8 cellular contexts compared by ENCODE assay signal in genomic region chr17:15562613-15563374, GRCh38. TPM values are rescaled to one million over a fixed set of nuclear protein-coding genes. Genes with fewer than 3 reads are reported as not detected.
DNase-seq lines count a peak whose midpoint lies in the region; ATAC-seq and TF ChIP-seq lines count a peak whose summit lies in the region.
"Not testable (repeated sequence)": the region's sequence is repeated elsewhere in the genome, so short reads cannot be mapped to it uniquely, and the experiment has no call there.

No MANE protein-coding gene starts in this region.

- not testable (repeated sequence) for H2BK5ac ChIP-seq in mesendoderm (ENCODE audit: low read length)

- not testable (repeated sequence) for H3K9me3 ChIP-seq in CD4-positive, alpha-beta memory T cell (ENCODE audit: control insufficient read depth in 1 of 2, low read length in 2 of 2); Peyer's patch; adipocyte (ENCODE audit: control insufficient read depth, low read length); spleen

- not testable (repeated sequence) for H3K79me1 ChIP-seq in mesendoderm (ENCODE audit: low read length)

- not testable (repeated sequence) for H3K4me2 ChIP-seq in mesendoderm (ENCODE audit: low read length)

- peak overlapping the region in 6 of 7 donors; percentile 29 to 97 (median 82) for H3K27ac Mint-ChIP-seq in CD4-positive, alpha-beta memory T cell

- H3K9ac ChIP-seq in adipocyte (ENCODE audit: low read length) (peak overlapping the region; percentile 81), mesendoderm (ENCODE audit: low read length) (peak overlapping the region; percentile 44)

- H3K23ac ChIP-seq in mesendoderm (ENCODE audit: low read length), result not testable (repeated sequence)

- peak; percentile 39 for ATAC-seq in GM21526 (IDR thresholded peaks at IDR 0.05; ENCODE audit: low FRiP score, unreplicated experiment)
- ATAC-seq in HG03196 (IDR thresholded peaks at IDR 0.05; ENCODE audit: unreplicated experiment), result peak; percentile 26

- not testable (repeated sequence) for H3K18ac ChIP-seq in mesendoderm (ENCODE audit: low read length)

- peak overlapping the region; percentile 91 to 99 (median 94) for H3K4me3 Mint-ChIP-seq in CD4-positive, alpha-beta memory T cell

- not testable (repeated sequence) for H2AK5ac ChIP-seq in mesendoderm (ENCODE audit: low read length)

- not testable (repeated sequence) for H3K79me2 ChIP-seq in mesendoderm (ENCODE audit: control insufficient read depth, insufficient read depth, low read length)

- not testable (repeated sequence) for H3K4me1 ChIP-seq in CD4-positive, alpha-beta memory T cell (ENCODE audit: insufficient read depth, low read length); Peyer's patch; adipocyte (ENCODE audit: control insufficient read depth, insufficient read depth, low read length); mesendoderm (ENCODE audit: control insufficient read depth, low read depth, low read length)
- H3K4me1 ChIP-seq in spleen, result peaks cover 0 to 11% (median 7%) of the 10 kb centered on the region in 6 donors

- peak in 3 of 5 donors; percentile 0 to 41 (median 3) for DNase-seq in CD4-positive, alpha-beta memory T cell
- DNase-seq in Peyer's patch; adipocyte (ENCODE audit: low read depth); mesendoderm; spleen: not testable (repeated sequence)
- peak; percentile 1 for DNase-seq in fibroblast of peridontal ligament (ENCODE audit: extremely low read depth)

- not testable (repeated sequence) for H3K4ac ChIP-seq in mesendoderm (ENCODE audit: low read depth, low read length)

- H2BK15ac ChIP-seq in mesendoderm (replicated peaks; ENCODE audit: low read depth), result not testable (repeated sequence)

- not testable (repeated sequence) for H4K5ac ChIP-seq in mesendoderm (ENCODE audit: low read length)

- not testable (repeated sequence) for H4K8ac ChIP-seq in mesendoderm (ENCODE audit: low read depth, low read length)

- not testable (repeated sequence) for H3K36me3 ChIP-seq in CD4-positive, alpha-beta memory T cell (ENCODE audit: insufficient read depth, low read length); Peyer's patch; adipocyte (ENCODE audit: control insufficient read depth, insufficient read depth, low read length, severe bottlenecking); mesendoderm (ENCODE audit: control insufficient read depth, insufficient read depth, low read length); spleen

- H3K56ac ChIP-seq in mesendoderm (ENCODE audit: low read length), result peak overlapping the region; percentile 81

- H3K27ac ChIP-seq in CD4-positive, alpha-beta memory T cell (ENCODE audit: low read depth, low read length), result peak overlapping the region; percentile 51
- H3K27ac ChIP-seq in Peyer's patch, result peak overlapping the region; percentile 68 to 82 (median 80)
- not testable (repeated sequence) for H3K27ac ChIP-seq in mesendoderm (ENCODE audit: low read depth, low read length)
- peak overlapping the region; percentile 47 to 85 (median 76) for H3K27ac ChIP-seq in spleen

- TF ChIP-seq POLR2A in Peyer's patch (IDR thresholded peaks at IDR 0.05); spleen (IDR thresholded peaks at IDR 0.05): not testable (repeated sequence)

- not testable (repeated sequence) for H3K9me3 Mint-ChIP-seq in CD4-positive, alpha-beta memory T cell

- not testable (repeated sequence) for H3K27me3 Mint-ChIP-seq in CD4-positive, alpha-beta memory T cell

- not testable (repeated sequence) for TF ChIP-seq CTCF in Peyer's patch (IDR thresholded peaks at IDR 0.05); spleen (IDR thresholded peaks at IDR 0.05 in 8 of 11, conservative IDR thresholded peaks at IDR 0.05 in 3 of 11)

- intact Hi-C loops in CD4-positive, alpha-beta memory T cell (cut with micrococcal nuclease); spleen (cut with DNase I; ENCODE audit: low total_unique reads): not testable (repeated sequence)

- CTCF ChIA-PET in CD4-positive, alpha-beta memory T cell (lab: Charles Lee; ENCODE audit: partially characterized antibody), result not testable (repeated sequence)

- WGBS in mesendoderm (ENCODE audit: extremely low coverage, insufficient coverage, low lambda C conversion rate), result no CpG with 5 or more reads among the region's 34 CpGs
- WGBS in spleen, 5 donors, result 0 to 14% (median 7%) methylated on average over 15 to 30 of the region's 34 CpGs

- H3K4me1 Mint-ChIP-seq in CD4-positive, alpha-beta memory T cell, result peaks cover 8 to 29% (median 21%) of the 10 kb centered on the region in 4 donors

- not testable (repeated sequence) for H3K36me3 Mint-ChIP-seq in CD4-positive, alpha-beta memory T cell

- POLR2A ChIA-PET in CD4-positive, alpha-beta memory T cell (lab: Charles Lee; ENCODE audit: partially characterized antibody), result not testable (repeated sequence)

- peak overlapping the region in 1 of 2 donors; percentile 62 for H3K4me3 ChIP-seq in CD4-positive, alpha-beta memory T cell (ENCODE audit: low read length in 2 of 2)
- peak overlapping the region; percentile 58 to 89 (median 86) for H3K4me3 ChIP-seq in Peyer's patch
- H3K4me3 ChIP-seq in adipocyte (ENCODE audit: low read length), result peak overlapping the region; percentile 85
- H3K4me3 ChIP-seq in mesendoderm (ENCODE audit: low read length), result not testable (repeated sequence)
- peak overlapping the region; percentile 59 to 82 (median 72) for H3K4me3 ChIP-seq in spleen

- not testable (repeated sequence) for H3K27me3 ChIP-seq in CD4-positive, alpha-beta memory T cell (ENCODE audit: insufficient read depth, low read length); Peyer's patch; adipocyte (replicated peaks; ENCODE audit: control insufficient read depth, insufficient read depth, low read length); mesendoderm (ENCODE audit: insufficient read depth, low read length, poor library complexity); spleen (replicated peaks in 1 of 7)

- not testable (repeated sequence) for H2BK120ac ChIP-seq in mesendoderm (ENCODE audit: low read depth, low read length)

RNA-seq across cellular contexts. Expression of gene TVP23C, which starts 0.5 kb away (rescaled TPM):
- 10 to 100 TPM; 26.4 to 34.5 TPM for total RNA-seq in CD4-positive, alpha-beta memory T cell
- 1 to 10 TPM; 5.8 to 6.9 TPM for polyA plus RNA-seq in CD4-positive, alpha-beta memory T cell
- total RNA-seq in Peyer's patch (10 to 100 TPM; 17.3 to 53.2 (median 31.0) TPM), spleen (10 to 100 TPM; 20.4 to 60.5 (median 27.1) TPM)
- polyA plus RNA-seq in mesendoderm (2013, experiment 1 of 2), result 3.2 TPM
- 3.7 TPM for polyA plus RNA-seq in mesendoderm (2013, experiment 2 of 2)
- 1 to 10 TPM; 1.5 to 3.7 (median 2.7) TPM for polyA plus RNA-seq in spleen

RNA-seq across cellular contexts. Expression of gene FBXW10B, which starts 56.7 kb away (rescaled TPM):
- under 1 TPM; 0.26 to 0.89 TPM for total RNA-seq in CD4-positive, alpha-beta memory T cell
- not detected for polyA plus RNA-seq in CD4-positive, alpha-beta memory T cell
- total RNA-seq in Peyer's patch (1 to 10 TPM in 2 of 4 donors, under 1 TPM in 2; 0.53 to 9.9 (median 4.6) TPM), spleen (1 to 10 TPM in 2 of 7 donors, under 1 TPM in 5; 0.33 to 1.4 (median 0.79) TPM)
- 0.07 TPM for polyA plus RNA-seq in mesendoderm (2013, experiment 1 of 2)
- 0.07 TPM for polyA plus RNA-seq in mesendoderm (2013, experiment 2 of 2)
- polyA plus RNA-seq in spleen, result under 1 TPM; 0.28 to 0.44 (median 0.29) TPM
